Comparison of ENCODE assay signal across 26 cellular contexts in the genomic region with DNA sequence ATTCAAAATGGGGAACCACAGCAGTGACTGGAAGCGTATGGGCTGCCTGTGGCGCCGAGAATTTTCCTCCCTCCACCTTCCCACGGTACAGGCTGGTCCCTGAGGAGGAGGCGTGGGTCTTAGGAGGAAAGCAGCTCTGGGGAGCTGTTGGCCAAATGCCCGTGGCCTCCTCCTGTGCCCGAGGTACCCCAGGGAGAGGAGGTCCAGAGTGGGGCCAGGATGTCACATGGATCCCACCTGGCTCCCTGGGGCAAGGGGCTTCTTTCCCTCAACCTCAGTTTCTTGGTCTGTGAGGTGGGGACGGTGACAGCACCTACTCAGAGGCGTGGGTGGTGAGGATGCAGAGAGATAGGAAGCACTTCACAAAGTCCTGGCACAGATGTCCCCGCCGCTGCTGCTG. TPM values are rescaled to one million over a fixed set of nuclear protein-coding genes. Genes with fewer than 3 reads are reported as not detected.
"Had no signal": no experiment of that assay in that cellular context is flagged by ENCODE, and none has a peak within 500 bp of the region (broad histone marks: within the 10 kb centered on the region; RNA-seq: fewer than 3 reads in every experiment).

No MANE protein-coding gene starts in this region.

- H3K4me3 Mint-ChIP-seq: dendritic cell treated with granulocyte-macrophage colony-stimulating factor and Interleukin-4, amounts not matched to agents 40 ng/mL and 50 ng/mL, for 4 days; memory B cell; natural killer cell; neural crest cell; stimulated activated effector memory CD8-positive, alpha-beta T cell treated with anti-CD3 and anti-CD28 coated beads, Interleukin-12 subunit alpha, Interleukin-12 subunit beta, amount 100 ng/mL, for 72 hours had no signal

- H3K9me3 Mint-ChIP-seq: dendritic cell treated with granulocyte-macrophage colony-stimulating factor and Interleukin-4, amounts not matched to agents 40 ng/mL and 50 ng/mL, for 4 days; memory B cell; natural killer cell; neural crest cell; stimulated activated effector memory CD8-positive, alpha-beta T cell treated with anti-CD3 and anti-CD28 coated beads, Interleukin-12 subunit alpha, Interleukin-12 subunit beta, amount 100 ng/mL, for 72 hours had no signal

- H3K27ac Mint-ChIP-seq: dendritic cell treated with granulocyte-macrophage colony-stimulating factor and Interleukin-4, amounts not matched to agents 40 ng/mL and 50 ng/mL, for 4 days; memory B cell; natural killer cell; stimulated activated effector memory CD8-positive, alpha-beta T cell treated with anti-CD3 and anti-CD28 coated beads, Interleukin-12 subunit alpha, Interleukin-12 subunit beta, amount 100 ng/mL, for 72 hours had no signal

- H3K36me3 ChIP-seq: colonic mucosa, esophagus muscularis mucosa, ovary, sigmoid colon, stomach, transverse colon, vagina had no signal

- H3K4me3 ChIP-seq: colonic mucosa, esophagus muscularis mucosa, lung, ovary, psoas muscle, sigmoid colon, stomach, testis, transverse colon, vagina had no signal

- H3K27me3 ChIP-seq: colonic mucosa, ovary, testis, vagina had no signal

- ATAC-seq: left lobe of liver; natural killer cell; psoas muscle; right cardiac atrium; stimulated activated effector memory CD8-positive, alpha-beta T cell treated with anti-CD3 and anti-CD28 coated beads, Interleukin-12 subunit alpha, Interleukin-12 subunit beta, amount 100 ng/mL, for 72 hours had no signal

- H3K9me3 ChIP-seq: colonic mucosa, esophagus muscularis mucosa, ovary, psoas muscle, sigmoid colon, stomach, testis, transverse colon, vagina had no signal

- H3K4me1 ChIP-seq: colonic mucosa, esophagus muscularis mucosa, psoas muscle, sigmoid colon, stomach, testis had no signal

- H3K36me3 Mint-ChIP-seq: memory B cell; natural killer cell; stimulated activated effector memory CD8-positive, alpha-beta T cell treated with anti-CD3 and anti-CD28 coated beads, Interleukin-12 subunit alpha, Interleukin-12 subunit beta, amount 100 ng/mL, for 72 hours had no signal

- DNase-seq: effector CD8-positive, alpha-beta T cell; kidney; natural killer cell; nucleus accumbens; ovary; posterior cingulate gyrus; psoas muscle; sigmoid colon; stimulated activated CD4-positive, alpha-beta T cell treated with anti-CD3 and anti-CD28 coated beads, Interleukin-2, amount 100 ng/mL, for 24 hours; stimulated activated CD4-positive, alpha-beta T cell treated with anti-CD3 and anti-CD28 coated beads, Interleukin-4, amount 100 ng/mL, for 24 hours; stimulated activated naive CD4-positive, alpha-beta T cell treated with Interleukin-2 at 50 U/mL for 16 hours; stomach; testis had no signal

- H3K27ac ChIP-seq: colonic mucosa, esophagus muscularis mucosa, ovary, psoas muscle, sigmoid colon, stomach, testis, transverse colon, vagina had no signal

- H3K4me1 Mint-ChIP-seq: memory B cell; natural killer cell; stimulated activated effector memory CD8-positive, alpha-beta T cell treated with anti-CD3 and anti-CD28 coated beads, Interleukin-12 subunit alpha, Interleukin-12 subunit beta, amount 100 ng/mL, for 72 hours had no signal

RNA-seq across cellular contexts. Expression of a gene that starts 16.5 kb away (rescaled TPM):
- total RNA-seq: frontal cortex, left lobe of liver, mononuclear cell, natural killer cell had no signal
